ENCODE assay signal across 1 cellular context in the genomic region with DNA sequence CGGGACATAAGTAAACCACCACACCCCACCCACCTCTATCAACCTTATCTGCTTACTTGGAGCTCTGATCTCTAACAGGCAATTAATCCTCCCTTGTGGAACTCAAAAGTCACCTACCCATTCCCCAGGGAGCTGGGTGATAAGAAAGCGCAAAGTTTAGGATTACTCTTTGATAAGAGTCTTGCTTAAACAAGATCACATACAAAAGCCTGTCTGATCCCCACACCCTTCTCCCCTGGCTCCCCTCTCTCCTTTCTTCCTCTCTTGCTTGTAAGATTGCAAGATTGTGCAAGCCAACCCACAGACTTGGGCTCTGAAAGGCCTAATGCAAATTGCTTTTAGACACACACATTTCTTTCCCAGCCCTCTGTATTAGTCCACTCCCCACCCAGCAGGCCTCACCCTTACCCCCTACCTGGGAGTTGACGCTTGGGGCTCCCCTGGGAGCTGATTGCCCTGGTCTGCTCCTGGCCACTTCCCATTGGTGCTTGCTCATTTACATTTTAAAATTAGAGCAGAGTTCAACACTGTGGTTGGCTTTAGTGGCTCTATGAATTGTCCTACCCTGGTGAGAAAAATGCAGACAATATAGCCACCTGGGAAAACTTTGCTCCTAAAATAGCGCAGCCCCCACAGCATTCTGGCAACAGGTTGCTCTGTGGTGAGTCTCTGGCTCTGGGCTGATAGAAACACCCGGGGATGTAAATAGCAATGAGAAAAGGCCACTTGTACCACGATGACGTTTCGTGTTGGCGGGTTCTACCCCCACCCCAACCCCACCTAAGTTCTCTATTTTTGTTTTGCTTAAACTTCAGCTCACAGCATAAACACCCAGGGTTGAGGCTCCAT.
TF ChIP-seq lines count a peak whose summit lies in the region.

No MANE protein-coding gene starts in this region.

TF ChIP-seq in HepG2, 621 proteins besides CTCF, POLR2A, EP300 and RAD21 (continued from another document and continues in another):
- TF ChIP-seq HNF4G (IDR thresholded peaks at IDR 0.05; ENCODE audit: borderline replicate concordance, low read depth, low read length) (peak; percentile 88), HNF4G (CRISPR knock-in tag; IDR thresholded peaks at IDR 0.05; ENCODE audit: borderline replicate concordance, low read depth) (no peak; the same call in 1 of the 2 replicates), ZBTB3 (CRISPR knock-in tag; IDR thresholded peaks at IDR 0.05; ENCODE audit: borderline replicate concordance, low read depth) (no peak), ZSCAN30 (CRISPR knock-in tag; IDR thresholded peaks at IDR 0.05) (peak; percentile 69; the same call in 1 of the 2 replicates), HNRNPUL1 (IDR thresholded peaks at IDR 0.05; ENCODE audit: low read depth, low read length) (no peak), ZNF12 (CRISPR knock-in tag; IDR thresholded peaks at IDR 0.05) (0 out of 2 replicates have a peak, but pooled peaks have one; percentile 4), SMC3 (IDR thresholded peaks at IDR 0.05; ENCODE audit: low read length) (no peak), MTF2 (CRISPR knock-in tag; IDR thresholded peaks at IDR 0.05; ENCODE audit: borderline replicate concordance) (0 out of 2 replicates have a peak, but pooled peaks have one; percentile 30), SMARCE1 (IDR thresholded peaks at IDR 0.05; ENCODE audit: borderline replicate concordance) (no peak), MIER3 (CRISPR knock-in tag; IDR thresholded peaks at IDR 0.05; ENCODE audit: borderline replicate concordance) (no peak; the same call in 1 of the 2 replicates), TCF7L2 (IDR thresholded peaks at IDR 0.05; ENCODE audit: low read depth, low read length) (peak; percentile 79), NONO (IDR thresholded peaks at IDR 0.05) (no peak), NONO (CRISPR knock-in tag; conservative IDR thresholded peaks at IDR 0.05) (peak; percentile 62), SALL2 (CRISPR knock-in tag; IDR thresholded peaks at IDR 0.05) (peak; percentile 83; the same call in 1 of the 2 replicates), ISL2 (CRISPR knock-in tag; IDR thresholded peaks at IDR 0.05) (peak; percentile 98), ATF1 (CRISPR knock-in tag; IDR thresholded peaks at IDR 0.05) (peak; percentile 55; the same call in 1 of the 2 replicates), CCDC6 (CRISPR knock-in tag; IDR thresholded peaks at IDR 0.05) (peak; percentile 20; the same call in 1 of the 2 replicates), PTBP1 (IDR thresholded peaks at IDR 0.05; ENCODE audit: low read depth, low read length, poor library complexity, severe bottlenecking) (no peak), ZNF780A (CRISPR knock-in tag; IDR thresholded peaks at IDR 0.05) (no peak), ZNF33A (CRISPR knock-in tag; IDR thresholded peaks at IDR 0.05; ENCODE audit: borderline replicate concordance) (no peak), CREB1 (IDR thresholded peaks at IDR 0.05) (no peak), CREB1 (CRISPR knock-in tag; IDR thresholded peaks at IDR 0.05) (peak; percentile 64), NFKB2 (CRISPR knock-in tag; IDR thresholded peaks at IDR 0.05; ENCODE audit: borderline replicate concordance) (no peak), ZNF557 (CRISPR knock-in tag; IDR thresholded peaks at IDR 0.05) (no peak; the same call in 1 of the 2 replicates), CBX1 (IDR thresholded peaks at IDR 0.05; ENCODE audit: low read depth) (peak; percentile 21), IKZF4 (CRISPR knock-in tag; IDR thresholded peaks at IDR 0.05; ENCODE audit: borderline replicate concordance, low read depth, not compliant biosample characterization) (no peak), NR1H2 (CRISPR knock-in tag; IDR thresholded peaks at IDR 0.05; ENCODE audit: borderline replicate concordance, low read depth) (no peak), ZNF619 (CRISPR knock-in tag; IDR thresholded peaks at IDR 0.05) (no peak), ZNF569 (CRISPR knock-in tag; IDR thresholded peaks at IDR 0.05; ENCODE audit: borderline replicate concordance) (no peak), ZSCAN21 (CRISPR knock-in tag; IDR thresholded peaks at IDR 0.05; ENCODE audit: borderline replicate concordance) (0 out of 2 replicates have a peak, but pooled peaks have one; percentile 21), MTF1 (CRISPR knock-in tag; IDR thresholded peaks at IDR 0.05) (no peak), MTA3 (CRISPR knock-in tag; IDR thresholded peaks at IDR 0.05) (no peak), SP5 (CRISPR knock-in tag; IDR thresholded peaks at IDR 0.05; ENCODE audit: borderline replicate concordance, low read depth) (peak; percentile 63; the same call in 1 of the 2 replicates)
- TF ChIP-seq, protein P1, sequence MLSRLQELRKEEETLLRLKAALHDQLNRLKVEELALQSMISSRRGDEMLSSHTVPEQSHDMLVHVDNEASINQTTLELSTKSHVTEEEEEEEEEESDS (CRISPR knock-in tag; IDR thresholded peaks at IDR 0.05; ENCODE audit: borderline replicate concordance) = no peak
- TF ChIP-seq, protein P2, sequence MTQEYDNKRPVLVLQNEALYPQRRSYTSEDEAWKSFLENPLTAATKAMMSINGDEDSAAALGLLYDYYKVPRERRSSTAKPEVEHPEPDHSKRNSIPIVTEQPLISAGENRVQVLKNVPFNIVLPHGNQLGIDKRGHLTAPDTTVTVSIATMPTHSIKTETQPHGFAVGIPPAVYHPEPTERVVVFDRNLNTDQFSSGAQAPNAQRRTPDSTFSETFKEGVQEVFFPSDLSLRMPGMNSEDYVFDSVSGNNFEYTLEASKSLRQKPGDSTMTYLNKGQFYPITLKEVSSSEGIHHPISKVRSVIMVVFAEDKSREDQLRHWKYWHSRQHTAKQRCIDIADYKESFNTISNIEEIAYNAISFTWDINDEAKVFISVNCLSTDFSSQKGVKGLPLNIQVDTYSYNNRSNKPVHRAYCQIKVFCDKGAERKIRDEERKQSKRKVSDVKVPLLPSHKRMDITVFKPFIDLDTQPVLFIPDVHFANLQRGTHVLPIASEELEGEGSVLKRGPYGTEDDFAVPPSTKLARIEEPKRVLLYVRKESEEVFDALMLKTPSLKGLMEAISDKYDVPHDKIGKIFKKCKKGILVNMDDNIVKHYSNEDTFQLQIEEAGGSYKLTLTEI (CRISPR knock-in tag; conservative IDR thresholded peaks at IDR 0.05) = no peak
- TF ChIP-seq, protein P3, sequence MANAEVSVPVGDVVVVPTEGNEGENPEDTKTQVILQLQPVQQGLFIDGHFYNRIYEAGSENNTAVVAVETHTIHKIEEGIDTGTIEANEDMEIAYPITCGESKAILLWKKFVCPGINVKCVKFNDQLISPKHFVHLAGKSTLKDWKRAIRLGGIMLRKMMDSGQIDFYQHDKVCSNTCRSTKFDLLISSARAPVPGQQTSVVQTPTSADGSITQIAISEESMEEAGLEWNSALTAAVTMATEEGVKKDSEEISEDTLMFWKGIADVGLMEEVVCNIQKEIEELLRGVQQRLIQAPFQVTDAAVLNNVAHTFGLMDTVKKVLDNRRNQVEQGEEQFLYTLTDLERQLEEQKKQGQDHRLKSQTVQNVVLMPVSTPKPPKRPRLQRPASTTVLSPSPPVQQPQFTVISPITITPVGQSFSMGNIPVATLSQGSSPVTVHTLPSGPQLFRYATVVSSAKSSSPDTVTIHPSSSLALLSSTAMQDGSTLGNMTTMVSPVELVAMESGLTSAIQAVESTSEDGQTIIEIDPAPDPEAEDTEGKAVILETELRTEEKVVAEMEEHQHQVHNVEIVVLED (CRISPR knock-in tag; IDR thresholded peaks at IDR 0.05; ENCODE audit: borderline replicate concordance) = no peak
- TF ChIP-seq, protein P4, sequence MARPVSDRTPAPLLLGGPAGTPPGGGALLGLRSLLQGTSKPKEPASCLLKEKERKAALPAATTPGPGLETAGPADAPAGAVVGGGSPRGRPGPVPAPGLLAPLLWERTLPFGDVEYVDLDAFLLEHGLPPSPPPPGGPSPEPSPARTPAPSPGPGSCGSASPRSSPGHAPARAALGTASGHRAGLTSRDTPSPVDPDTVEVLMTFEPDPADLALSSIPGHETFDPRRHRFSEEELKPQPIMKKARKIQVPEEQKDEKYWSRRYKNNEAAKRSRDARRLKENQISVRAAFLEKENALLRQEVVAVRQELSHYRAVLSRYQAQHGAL (CRISPR knock-in tag; IDR thresholded peaks at IDR 0.05; ENCODE audit: not compliant biosample characterization) = peak; percentile 64
- TF ChIP-seq, protein P5, sequence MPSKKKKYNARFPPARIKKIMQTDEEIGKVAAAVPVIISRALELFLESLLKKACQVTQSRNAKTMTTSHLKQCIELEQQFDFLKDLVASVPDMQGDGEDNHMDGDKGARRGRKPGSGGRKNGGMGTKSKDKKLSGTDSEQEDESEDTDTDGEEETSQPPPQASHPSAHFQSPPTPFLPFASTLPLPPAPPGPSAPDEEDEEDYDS (CRISPR knock-in tag; IDR thresholded peaks at IDR 0.05) = no peak
- TF ChIP-seq, protein P6, sequence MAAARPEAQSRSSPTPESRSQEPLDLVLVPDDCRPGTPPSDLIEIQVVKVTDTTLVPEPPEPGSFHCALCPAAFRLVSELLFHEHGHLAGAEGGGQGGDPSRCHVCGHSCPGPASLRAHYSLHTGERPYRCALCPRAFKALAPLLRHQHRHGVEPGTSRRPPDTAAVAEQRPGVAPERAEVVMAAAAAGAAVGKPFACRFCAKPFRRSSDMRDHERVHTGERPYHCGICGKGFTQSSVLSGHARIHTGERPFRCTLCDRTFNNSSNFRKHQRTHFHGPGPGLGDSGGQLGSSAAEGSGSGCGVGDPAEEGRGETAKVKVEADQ (CRISPR knock-in tag; IDR thresholded peaks at IDR 0.05; ENCODE audit: borderline replicate concordance) = no peak; the same call in 1 of the 2 replicates
- TF ChIP-seq, protein P7, sequence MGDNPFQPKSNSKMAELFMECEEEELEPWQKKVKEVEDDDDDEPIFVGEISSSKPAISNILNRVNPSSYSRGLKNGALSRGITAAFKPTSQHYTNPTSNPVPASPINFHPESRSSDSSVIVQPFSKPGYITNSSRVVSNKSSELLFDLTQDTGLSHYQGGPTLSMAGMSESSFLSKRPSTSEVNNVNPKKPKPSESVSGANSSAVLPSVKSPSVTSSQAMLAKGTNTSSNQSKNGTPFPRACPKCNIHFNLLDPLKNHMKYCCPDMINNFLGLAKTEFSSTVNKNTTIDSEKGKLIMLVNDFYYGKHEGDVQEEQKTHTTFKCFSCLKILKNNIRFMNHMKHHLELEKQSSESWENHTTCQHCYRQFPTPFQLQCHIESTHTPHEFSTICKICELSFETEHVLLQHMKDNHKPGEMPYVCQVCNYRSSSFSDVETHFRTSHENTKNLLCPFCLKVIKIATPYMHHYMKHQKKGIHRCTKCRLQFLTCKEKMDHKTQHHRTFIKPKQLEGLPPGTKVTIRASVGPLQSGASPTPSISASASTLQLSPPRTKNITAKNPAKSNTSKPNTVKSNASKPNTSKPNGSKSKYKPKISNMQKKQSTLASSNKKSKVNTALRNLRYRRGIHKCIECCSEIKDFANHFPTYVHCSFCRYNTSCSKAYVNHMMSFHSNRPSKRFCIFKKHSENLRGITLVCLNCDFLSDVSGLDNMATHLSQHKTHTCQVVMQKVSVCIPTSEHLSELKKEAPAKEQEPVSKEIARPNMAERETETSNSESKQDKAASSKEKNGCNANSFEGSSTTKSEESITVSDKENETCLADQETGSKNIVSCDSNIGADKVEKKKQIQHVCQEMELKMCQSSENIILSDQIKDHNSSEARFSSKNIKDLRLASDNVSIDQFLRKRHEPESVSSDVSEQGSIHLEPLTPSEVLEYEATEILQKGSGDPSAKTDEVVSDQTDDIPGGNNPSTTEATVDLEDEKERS (CRISPR knock-in tag; IDR thresholded peaks at IDR 0.05) = no peak
- TF ChIP-seq, protein P8, sequence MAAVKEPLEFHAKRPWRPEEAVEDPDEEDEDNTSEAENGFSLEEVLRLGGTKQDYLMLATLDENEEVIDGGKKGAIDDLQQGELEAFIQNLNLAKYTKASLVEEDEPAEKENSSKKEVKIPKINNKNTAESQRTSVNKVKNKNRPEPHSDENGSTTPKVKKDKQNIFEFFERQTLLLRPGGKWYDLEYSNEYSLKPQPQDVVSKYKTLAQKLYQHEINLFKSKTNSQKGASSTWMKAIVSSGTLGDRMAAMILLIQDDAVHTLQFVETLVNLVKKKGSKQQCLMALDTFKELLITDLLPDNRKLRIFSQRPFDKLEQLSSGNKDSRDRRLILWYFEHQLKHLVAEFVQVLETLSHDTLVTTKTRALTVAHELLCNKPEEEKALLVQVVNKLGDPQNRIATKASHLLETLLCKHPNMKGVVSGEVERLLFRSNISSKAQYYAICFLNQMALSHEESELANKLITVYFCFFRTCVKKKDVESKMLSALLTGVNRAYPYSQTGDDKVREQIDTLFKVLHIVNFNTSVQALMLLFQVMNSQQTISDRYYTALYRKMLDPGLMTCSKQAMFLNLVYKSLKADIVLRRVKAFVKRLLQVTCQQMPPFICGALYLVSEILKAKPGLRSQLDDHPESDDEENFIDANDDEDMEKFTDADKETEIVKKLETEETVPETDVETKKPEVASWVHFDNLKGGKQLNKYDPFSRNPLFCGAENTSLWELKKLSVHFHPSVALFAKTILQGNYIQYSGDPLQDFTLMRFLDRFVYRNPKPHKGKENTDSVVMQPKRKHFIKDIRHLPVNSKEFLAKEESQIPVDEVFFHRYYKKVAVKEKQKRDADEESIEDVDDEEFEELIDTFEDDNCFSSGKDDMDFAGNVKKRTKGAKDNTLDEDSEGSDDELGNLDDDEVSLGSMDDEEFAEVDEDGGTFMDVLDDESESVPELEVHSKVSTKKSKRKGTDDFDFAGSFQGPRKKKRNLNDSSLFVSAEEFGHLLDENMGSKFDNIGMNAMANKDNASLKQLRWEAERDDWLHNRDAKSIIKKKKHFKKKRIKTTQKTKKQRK (IDR thresholded peaks at IDR 0.05; ENCODE audit: low read length) = no peak
- TF ChIP-seq, protein P9, sequence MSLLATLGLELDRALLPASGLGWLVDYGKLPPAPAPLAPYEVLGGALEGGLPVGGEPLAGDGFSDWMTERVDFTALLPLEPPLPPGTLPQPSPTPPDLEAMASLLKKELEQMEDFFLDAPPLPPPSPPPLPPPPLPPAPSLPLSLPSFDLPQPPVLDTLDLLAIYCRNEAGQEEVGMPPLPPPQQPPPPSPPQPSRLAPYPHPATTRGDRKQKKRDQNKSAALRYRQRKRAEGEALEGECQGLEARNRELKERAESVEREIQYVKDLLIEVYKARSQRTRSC (CRISPR knock-in tag; IDR thresholded peaks at IDR 0.05; ENCODE audit: low read depth) = no peak
- TF ChIP-seq, protein P10, sequence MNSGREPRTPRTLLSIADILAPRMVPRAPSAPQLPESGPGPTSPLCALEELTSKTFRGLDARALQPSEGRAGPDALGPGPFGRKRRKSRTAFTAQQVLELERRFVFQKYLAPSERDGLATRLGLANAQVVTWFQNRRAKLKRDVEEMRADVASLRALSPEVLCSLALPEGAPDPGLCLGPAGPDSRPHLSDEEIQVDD (CRISPR knock-in tag; IDR thresholded peaks at IDR 0.05; ENCODE audit: borderline replicate concordance) = no peak
- TF ChIP-seq, protein P11, sequence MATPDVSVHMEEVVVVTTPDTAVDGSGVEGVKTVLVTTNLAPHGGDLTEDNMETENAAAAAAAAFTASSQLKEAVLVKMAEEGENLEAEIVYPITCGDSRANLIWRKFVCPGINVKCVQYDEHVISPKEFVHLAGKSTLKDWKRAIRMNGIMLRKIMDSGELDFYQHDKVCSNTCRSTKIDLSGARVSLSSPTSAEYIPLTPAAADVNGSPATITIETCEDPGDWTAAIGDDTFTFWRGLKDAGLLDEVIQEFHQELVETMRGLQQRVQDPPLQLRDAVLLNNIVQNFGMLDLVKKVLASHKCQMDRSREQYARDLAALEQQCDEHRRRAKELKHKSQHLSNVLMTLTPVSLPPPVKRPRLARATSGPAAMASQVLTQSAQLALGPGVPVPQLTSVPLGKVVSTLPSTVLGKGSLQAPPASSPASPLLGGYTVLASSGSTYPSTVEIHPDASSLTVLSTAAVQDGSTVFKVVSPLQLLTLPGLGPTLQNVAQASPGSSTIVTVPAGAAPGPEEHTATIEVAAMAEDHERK (CRISPR knock-in tag; IDR thresholded peaks at IDR 0.05; ENCODE audit: low read depth) = no peak
- TF ChIP-seq, protein P12, sequence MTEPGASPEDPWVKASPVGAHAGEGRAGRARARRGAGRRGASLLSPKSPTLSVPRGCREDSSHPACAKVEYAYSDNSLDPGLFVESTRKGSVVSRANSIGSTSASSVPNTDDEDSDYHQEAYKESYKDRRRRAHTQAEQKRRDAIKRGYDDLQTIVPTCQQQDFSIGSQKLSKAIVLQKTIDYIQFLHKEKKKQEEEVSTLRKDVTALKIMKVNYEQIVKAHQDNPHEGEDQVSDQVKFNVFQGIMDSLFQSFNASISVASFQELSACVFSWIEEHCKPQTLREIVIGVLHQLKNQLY (CRISPR knock-in tag; IDR thresholded peaks at IDR 0.05) = peak; percentile 62
